22 cellular contexts compared by ENCODE assay signal in the genomic region with DNA sequence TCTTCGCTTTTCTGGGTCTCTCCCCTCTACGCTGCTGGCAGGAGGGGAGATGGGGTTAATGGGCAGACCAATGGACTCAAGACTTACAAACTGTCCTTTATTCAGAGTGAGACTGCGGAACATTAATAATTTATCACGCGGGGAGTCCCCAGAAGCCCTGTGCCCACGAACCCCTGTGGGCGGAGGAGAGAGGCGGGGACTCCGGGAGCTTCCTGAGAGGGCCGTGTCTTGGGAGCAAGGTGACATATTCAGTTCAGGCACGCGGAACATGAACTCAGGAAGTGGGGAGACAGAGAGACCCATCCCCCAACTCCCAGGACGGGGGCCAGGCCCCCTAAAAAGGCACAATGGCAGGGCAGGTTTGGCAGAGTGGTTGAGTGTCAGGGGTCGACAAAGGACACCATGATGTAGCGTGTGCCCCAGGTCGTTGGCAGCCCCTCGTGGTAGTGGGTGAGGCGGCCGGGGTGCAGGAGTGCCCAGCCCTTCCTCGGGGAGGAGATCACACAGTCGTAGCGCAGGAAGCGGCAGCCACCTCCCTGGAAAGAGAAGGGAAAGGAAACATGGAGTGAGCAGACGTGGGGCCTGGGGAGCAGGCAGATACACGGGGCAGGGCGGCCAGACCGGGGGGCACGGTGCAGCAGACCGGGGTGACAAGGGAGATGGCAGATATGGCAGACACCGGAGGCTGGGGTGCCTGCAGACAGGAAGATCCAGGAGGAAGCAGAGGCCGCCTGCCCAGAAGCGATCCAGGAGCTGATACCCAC. TPM values are rescaled to one million over a fixed set of nuclear protein-coding genes. Genes with fewer than 3 reads are reported as not detected.
DNase-seq lines count a peak whose midpoint lies in the region; ATAC-seq, FAIRE-seq and TF ChIP-seq lines count a peak whose summit lies in the region.
"Had no signal": no experiment of that assay in that cellular context is flagged by ENCODE, and none has a peak within 500 bp of the region (broad histone marks: within the 10 kb centered on the region; RNA-seq: fewer than 3 reads in every experiment).

No MANE protein-coding gene starts in this region.

- H3K9ac ChIP-seq in endothelial cell of umbilical vein (replicated peaks; ENCODE audit: extremely low read depth, insufficient read depth, low read length), result no peak overlapping the region

- no peak for ATAC-seq in HG02798 (IDR thresholded peaks at IDR 0.05; ENCODE audit: poor library complexity, unreplicated experiment)
- ATAC-seq: HCT116 had no signal

- intact Hi-C loops in endothelial cell of umbilical vein (cut with micrococcal nuclease), result no loop called here

- H3K27me3 ChIP-seq in endothelial cell of umbilical vein (ENCODE audit: control insufficient read depth in 2 of 2, insufficient read depth in 2 of 2, low read length in 2 of 2), result peaks cover 19 to 21% of the 10 kb centered on the region in 2 experiments

- TSS peak; percentile 72 for BruUV-seq in endothelial cell of umbilical vein (replicated peaks; lab: Mats Ljungman, UMichigan)

- H3K4me3 ChIP-seq in HEK293 (ENCODE audit: low read depth, low read length) (no peak overlapping the region), endothelial cell of umbilical vein (replicated peaks in 1 of 3; ENCODE audit: insufficient read depth in 1 of 3, low read depth in 1 of 3, low read length in 3 of 3) (no peak overlapping the region)
- H3K4me3 ChIP-seq: PC-9 had no signal

- TF ChIP-seq CTCF in HEK293 (tag by site-specific recombination; IDR thresholded peaks at IDR 0.05) (no peak), endothelial cell of umbilical vein (IDR thresholded peaks at IDR 0.05; ENCODE audit: extremely low read depth in 1 of 2, insufficient read depth in 1 of 2, low read depth in 1 of 2, low read length in 2 of 2) (no peak)

- no peaks in the 10 kb centered on the region for H3K9me1 ChIP-seq in endothelial cell of umbilical vein (replicated peaks; ENCODE audit: control insufficient read depth, extremely low read depth, insufficient read depth, low read length)

- peak overlapping the region; percentile 58 for H3K27ac Mint-ChIP-seq in activated naive CD4-positive, alpha-beta T cell treated with anti-CD3 and anti-CD28 coated beads, Interleukin-2, amount 10 ng/mL, durations not matched to agents 7 days and 5 days
- H3K27ac Mint-ChIP-seq: CD4-positive, CD25-positive, alpha-beta regulatory T cell had no signal

- dilution Hi-C loops in endothelial cell of umbilical vein (cut with MboI; ENCODE audit: extremely low pct_ligation_motif_present, low sequenced_read_pairs), result no loop called here

- H3K4me1 ChIP-seq in HEK293 (ENCODE audit: control insufficient read depth, insufficient read depth, low read length), result no peaks in the 10 kb centered on the region
- H3K4me1 ChIP-seq in endothelial cell of umbilical vein (ENCODE audit: control insufficient read depth, extremely low read depth, insufficient read depth, low read length), result peaks cover 5% of the 10 kb centered on the region

- no peak for TF ChIP-seq POLR2A in endothelial cell of umbilical vein (IDR thresholded peaks at IDR 0.05; ENCODE audit: low read depth, low read length)

- CTCF ChIA-PET in activated naive CD4-positive, alpha-beta T cell treated with anti-CD3 and anti-CD28 coated beads, Interleukin-2, amount 10 ng/mL, durations not matched to agents 7 days and 5 days (lab: Charles Lee), result interaction anchor here (1.4 to 3.1 kb wide), 2 partner anchors 38 to 62 kb away, joined by 3 to 8 read pairs; no protein-coding TSS in a partner anchor
- CTCF ChIA-PET in HEK293 (lab: Yijun Ruan, JAX), result interaction anchor here (0.6 to 0.9 kb wide), 5 partner anchors 20 to 302 kb away, joined by 3 to 6 read pairs (median 3); no protein-coding TSS in a partner anchor
- CTCF ChIA-PET in endothelial cell of umbilical vein (lab: Charles Lee), result interaction anchor here (5.2 kb wide), 1 partner anchor 13 kb away, joined by 38 read pairs; no protein-coding TSS in a partner anchor

- POLR2A ChIA-PET in HEK293 (lab: Yijun Ruan, JAX), result no interaction called here
- POLR2A ChIA-PET in endothelial cell of umbilical vein (lab: Charles Lee), result no interaction called here

- H3K9me3 ChIP-seq in HEK293 (ENCODE audit: control insufficient read depth, insufficient read depth, low read depth, low read length) (no peaks in the 10 kb centered on the region), endothelial cell of umbilical vein (replicated peaks; ENCODE audit: control insufficient read depth, insufficient read depth, low read length) (no peaks in the 10 kb centered on the region)

- no peak overlapping the region for H3K4me3 Mint-ChIP-seq in activated naive CD4-positive, alpha-beta T cell treated with anti-CD3 and anti-CD28 coated beads, Interleukin-2, amount 10 ng/mL, durations not matched to agents 7 days and 5 days
- H3K4me3 Mint-ChIP-seq: CD4-positive, CD25-positive, alpha-beta regulatory T cell had no signal

- peaks cover 16% of the 10 kb centered on the region for H3K4me1 Mint-ChIP-seq in activated naive CD4-positive, alpha-beta T cell treated with anti-CD3 and anti-CD28 coated beads, Interleukin-2, amount 10 ng/mL, durations not matched to agents 7 days and 5 days

- H2AFZ ChIP-seq in endothelial cell of umbilical vein (ENCODE audit: low read depth, low read length), result no peak overlapping the region
- H2AFZ ChIP-seq: PC-9 had no signal

- no peaks in the 10 kb centered on the region for H3K9me3 Mint-ChIP-seq in activated naive CD4-positive, alpha-beta T cell treated with anti-CD3 and anti-CD28 coated beads, Interleukin-2, amount 10 ng/mL, durations not matched to agents 7 days and 5 days

- FAIRE-seq in endothelial cell of umbilical vein (lab: Jason Lieb, UNC), result no peak

- DNase-seq in activated naive CD4-positive, alpha-beta T cell treated with anti-CD3 and anti-CD28 coated beads, Interleukin-2, amount 10 ng/mL, durations not matched to agents 7 days and 5 days, result no peak
- DNase-seq in activated naive CD4-positive, alpha-beta T cell treated with Interleukin-2 at 50 U/mL for 16 hours, result no peak
- DNase-seq in endothelial cell of umbilical vein (ENCODE audit: low read depth, low spot score) (no peak), putamen (ENCODE audit: low spot score) (peak; percentile 26), occipital lobe (lab: John Stamatoyannopoulos, UW) (no peak), germinal center (ENCODE audit: low spot score) (no peak)
- DNase-seq: 8988T; CD4-positive, CD25-positive, alpha-beta regulatory T cell; COR-L47; DMS 273 treated with DMSO at 0.1 percent for 48 hours; DND-41; KG1; NCI-H1105 treated with DMSO at 0.1 percent for 48 hours; NCI-H1694; NCI-H2227 treated with DMSO at 0.1 percent for 48 hours; NCI-H524 treated with DMSO at 0.1 percent for 48 hours; PC-9 had no signal

- no peak overlapping the region for H3K4me2 ChIP-seq in endothelial cell of umbilical vein (ENCODE audit: insufficient read depth, low read length)
- H3K4me2 ChIP-seq: PC-9 had no signal

- H3K36me3 ChIP-seq in HEK293 (ENCODE audit: control insufficient read depth in 2 of 2, insufficient read depth in 1 of 2, low read length in 2 of 2) (peaks cover 0 to 20% of the 10 kb centered on the region in 2 experiments; a peak in 2 of 3 replicates), endothelial cell of umbilical vein (ENCODE audit: control insufficient read depth in 2 of 2, extremely low read depth in 1 of 2, insufficient read depth in 2 of 2, low read length in 2 of 2) (peaks cover 6 to 20% of the 10 kb centered on the region in 2 experiments)

- H4K20me1 ChIP-seq in endothelial cell of umbilical vein (replicated peaks; ENCODE audit: control insufficient read depth, extremely low read depth, insufficient read depth, low read length), result no peaks in the 10 kb centered on the region

- no peaks in the 10 kb centered on the region for H3K79me2 ChIP-seq in endothelial cell of umbilical vein (ENCODE audit: control insufficient read depth, insufficient read depth, low read length)

- H3K36me3 Mint-ChIP-seq in activated naive CD4-positive, alpha-beta T cell treated with anti-CD3 and anti-CD28 coated beads, Interleukin-2, amount 10 ng/mL, durations not matched to agents 7 days and 5 days, result peaks cover 14% of the 10 kb centered on the region

- peaks cover 34% of the 10 kb centered on the region for H3K27me3 Mint-ChIP-seq in activated naive CD4-positive, alpha-beta T cell treated with anti-CD3 and anti-CD28 coated beads, Interleukin-2, amount 10 ng/mL, durations not matched to agents 7 days and 5 days

- no peak overlapping the region for H3K27ac ChIP-seq in HEK293 (ENCODE audit: extremely low read depth, low read depth, low read length)
- no peak overlapping the region for H3K27ac ChIP-seq in endothelial cell of umbilical vein (ENCODE audit: insufficient read depth, low read depth, low read length)
- H3K27ac ChIP-seq: PC-9 had no signal

RNA-seq across cellular contexts. Expression of gene MOGAT3, which starts 5.2 kb away (rescaled TPM):
- not detected in 2 replicates for total RNA-seq in endothelial cell of umbilical vein
- not detected in 2 replicates for polyA plus RNA-seq in endothelial cell of umbilical vein
- not detected in 2 replicates for polyA plus RNA-seq in endothelial cell of umbilical vein (2011; cell fraction: cytosol; rRNA removed)
- not detected in 2 replicates for polyA plus RNA-seq in endothelial cell of umbilical vein (2011; cell fraction: nucleus; rRNA removed)
- not detected in 2 replicates for polyA plus RNA-seq in endothelial cell of umbilical vein (2012)
- polyA minus RNA-seq in endothelial cell of umbilical vein, result not detected in 2 replicates
- polyA minus RNA-seq in endothelial cell of umbilical vein (2011; cell fraction: cytosol; rRNA and poly(A)+ RNA removed), result not detected
- polyA minus RNA-seq in endothelial cell of umbilical vein (2011; cell fraction: nucleus; rRNA and poly(A)+ RNA removed), result not detected in 2 replicates
- total RNA-seq in occipital lobe, result not detected
- total RNA-seq: CD4-positive, CD25-positive, alpha-beta regulatory T cell; G401; PC-9 had no signal
- polyA plus RNA-seq: AG04450; CD4-positive, CD25-positive, alpha-beta regulatory T cell had no signal

RNA-seq across cellular contexts. Expression of gene PLOD3, which starts 11.3 kb away (rescaled TPM):
- total RNA-seq in endothelial cell of umbilical vein, result 161 and 170 TPM in 2 replicates
- polyA plus RNA-seq in endothelial cell of umbilical vein, result 143 and 212 TPM in 2 replicates
- polyA plus RNA-seq in endothelial cell of umbilical vein (2011; cell fraction: cytosol; rRNA removed), result 99.3 and 111 TPM in 2 replicates
- 158 and 175 TPM in 2 replicates for polyA plus RNA-seq in endothelial cell of umbilical vein (2011; cell fraction: nucleus; rRNA removed)
- 120 and 135 TPM in 2 replicates for polyA plus RNA-seq in endothelial cell of umbilical vein (2012)
- polyA minus RNA-seq in endothelial cell of umbilical vein, result 89.2 and 107 TPM in 2 replicates
- 31.1 TPM for polyA minus RNA-seq in endothelial cell of umbilical vein (2011; cell fraction: cytosol; rRNA and poly(A)+ RNA removed)
- polyA minus RNA-seq in endothelial cell of umbilical vein (2011; cell fraction: nucleus; rRNA and poly(A)+ RNA removed), result 43.8 and 53.9 TPM in 2 replicates
- 10.5 TPM for total RNA-seq in occipital lobe

RNA-seq across cellular contexts. Expression of gene ZNHIT1, which starts 11.9 kb away (rescaled TPM):
- 89.9 and 90.5 TPM in 2 replicates for total RNA-seq in endothelial cell of umbilical vein
- 74.1 and 77.1 TPM in 2 replicates for polyA plus RNA-seq in endothelial cell of umbilical vein
- 67.2 and 72.3 TPM in 2 replicates for polyA plus RNA-seq in endothelial cell of umbilical vein (2011; cell fraction: cytosol; rRNA removed)
- 27.7 and 33.0 TPM in 2 replicates for polyA plus RNA-seq in endothelial cell of umbilical vein (2011; cell fraction: nucleus; rRNA removed)
- polyA plus RNA-seq in endothelial cell of umbilical vein (2012), result 69.7 and 79.2 TPM in 2 replicates
- 15.8 and 17.6 TPM in 2 replicates for polyA minus RNA-seq in endothelial cell of umbilical vein
- polyA minus RNA-seq in endothelial cell of umbilical vein (2011; cell fraction: cytosol; rRNA and poly(A)+ RNA removed), result 37.8 TPM
- 4.9 and 8.3 TPM in 2 replicates for polyA minus RNA-seq in endothelial cell of umbilical vein (2011; cell fraction: nucleus; rRNA and poly(A)+ RNA removed)
- 35.7 TPM for total RNA-seq in occipital lobe

RNA-seq across cellular contexts. Expression of gene NAT16, which starts 26.0 kb away (rescaled TPM):
- total RNA-seq in endothelial cell of umbilical vein, result not detected in 2 replicates
- polyA plus RNA-seq in endothelial cell of umbilical vein, result not detected in 2 replicates
- polyA plus RNA-seq in endothelial cell of umbilical vein (2011; cell fraction: cytosol; rRNA removed), result not detected in 2 replicates
- not detected in 2 replicates for polyA plus RNA-seq in endothelial cell of umbilical vein (2011; cell fraction: nucleus; rRNA removed)
- not detected in 2 replicates for polyA plus RNA-seq in endothelial cell of umbilical vein (2012)
- not detected in 2 replicates for polyA minus RNA-seq in endothelial cell of umbilical vein
- polyA minus RNA-seq in endothelial cell of umbilical vein (2011; cell fraction: cytosol; rRNA and poly(A)+ RNA removed), result not detected
- polyA minus RNA-seq in endothelial cell of umbilical vein (2011; cell fraction: nucleus; rRNA and poly(A)+ RNA removed), result not detected in 2 replicates
- 1.2 TPM for total RNA-seq in occipital lobe
- total RNA-seq: CD4-positive, CD25-positive, alpha-beta regulatory T cell; G401; PC-9 had no signal
- polyA plus RNA-seq: CD4-positive, CD25-positive, alpha-beta regulatory T cell had no signal

RNA-seq across cellular contexts. Expression of gene CLDN15, which starts 31.5 kb away (rescaled TPM):
- total RNA-seq in endothelial cell of umbilical vein, result 9.3 and 11.3 TPM in 2 replicates
- polyA plus RNA-seq in endothelial cell of umbilical vein, result 17.7 and 21.1 TPM in 2 replicates
- polyA plus RNA-seq in endothelial cell of umbilical vein (2011; cell fraction: cytosol; rRNA removed), result 6.1 and 7.9 TPM in 2 replicates
- 54.8 and 59.4 TPM in 2 replicates for polyA plus RNA-seq in endothelial cell of umbilical vein (2011; cell fraction: nucleus; rRNA removed)
- 4.2 and 4.5 TPM in 2 replicates for polyA plus RNA-seq in endothelial cell of umbilical vein (2012)
- polyA minus RNA-seq in endothelial cell of umbilical vein, result 10.3 and 15.8 TPM in 2 replicates
- 3.2 TPM for polyA minus RNA-seq in endothelial cell of umbilical vein (2011; cell fraction: cytosol; rRNA and poly(A)+ RNA removed)
- 15.7 TPM in 2 replicates for polyA minus RNA-seq in endothelial cell of umbilical vein (2011; cell fraction: nucleus; rRNA and poly(A)+ RNA removed)
- total RNA-seq in occipital lobe, result 6.4 TPM

Comparison
In these comparisons a context has a peak if more than half of its experiments do, and no peak if none do; other contexts are left out.
1. RNA of gene PLOD3, which starts 11.3 kb away (total RNA-seq): 161 to 170 TPM in endothelial cell of umbilical vein; 10.5 TPM in occipital lobe (single experiment); every median in the first group is over 10 times any median in the second.